ENCODE assay signal across 20 cellular contexts in the genomic region with DNA sequence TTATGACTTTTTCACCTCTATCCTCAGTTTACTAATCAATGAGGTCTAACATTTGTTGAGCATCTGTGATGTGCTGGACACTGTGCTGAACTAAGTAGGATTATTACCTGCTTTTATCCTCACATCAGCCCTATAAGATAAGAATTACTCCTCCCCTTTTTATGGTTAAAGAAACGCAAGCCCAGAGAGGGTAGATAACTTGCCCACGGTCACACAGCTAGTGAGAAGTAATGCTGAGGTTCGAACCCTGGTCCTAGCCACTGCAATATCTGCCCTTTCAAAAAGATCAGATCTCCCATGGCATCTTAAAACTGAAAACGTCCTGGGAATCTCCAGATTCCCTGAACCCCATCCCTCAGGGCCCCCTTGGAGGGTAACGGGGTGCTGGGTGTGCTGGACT.
DNase-seq lines count a peak whose midpoint lies in the region; ATAC-seq, FAIRE-seq and TF ChIP-seq lines count a peak whose summit lies in the region.
"Had no signal": no experiment of that assay in that cellular context is flagged by ENCODE, and none has a peak within 500 bp of the region (broad histone marks: within the 10 kb centered on the region; RNA-seq: fewer than 3 reads in every experiment).

No MANE protein-coding gene starts in this region.

- TF ChIP-seq EP300 in upper lobe of left lung (IDR thresholded peaks at IDR 0.05) (no peak), transverse colon (IDR thresholded peaks at IDR 0.05; ENCODE audit: low read depth) (no peak)

- peak overlapping the region; percentile 50 to 65 for H3K27ac Mint-ChIP-seq in activated naive CD4-positive, alpha-beta T cell treated with anti-CD3 and anti-CD28 coated beads, Interleukin-2, amount 50 U/mL, for 72 hours
- H3K27ac Mint-ChIP-seq in activated T-helper 17 cell treated with anti-CD3 and anti-CD28 coated beads, Interleukin-2, amount 50 U/mL, for 72 hours, result peak overlapping the region; percentile 64
- H3K27ac Mint-ChIP-seq in effector memory CD8-positive, alpha-beta T cell, result no peak overlapping the region

- H3K14ac ChIP-seq in mesenchymal stem cell (ENCODE audit: low read length in 2 of 2), result no peak overlapping the region

- no peak overlapping the region for H3K4ac ChIP-seq in mesenchymal stem cell (ENCODE audit: low read depth in 1 of 2, low read length in 2 of 2)

- H2BK5ac ChIP-seq in mesenchymal stem cell (ENCODE audit: low read depth, low read length, poor library complexity, severe bottlenecking), result no peak overlapping the region

- WGBS in mesenchymal stem cell, result 80% methylated on average over 5 of the region's 5 CpGs
- WGBS in upper lobe of left lung, 2 donors, result 87 to 98% methylated on average over 4 to 5 of the region's 5 CpGs
- 76% methylated on average over 5 of the region's 5 CpGs; no CpG with 5 or more reads in 1 of the 2 donors for WGBS in transverse colon (ENCODE audit: low coverage in 1 of 2), 2 donors

- H3K27ac ChIP-seq in mesenchymal stem cell (ENCODE audit: low read length, poor library complexity, severe bottlenecking), result no peak overlapping the region
- H3K27ac ChIP-seq in upper lobe of left lung, result no peak overlapping the region
- no peak overlapping the region for H3K27ac ChIP-seq in transverse colon
- H3K27ac ChIP-seq: KMS-11 had no signal

- H3K4me1 Mint-ChIP-seq in activated T-helper 17 cell treated with anti-CD3 and anti-CD28 coated beads, Interleukin-2, amount 50 U/mL, for 72 hours, result peaks cover 10% of the 10 kb centered on the region
- H3K4me1 Mint-ChIP-seq in effector memory CD8-positive, alpha-beta T cell (ENCODE audit: low read depth in 2 of 2), result no peaks in the 10 kb centered on the region
- H3K4me1 Mint-ChIP-seq: CD8-positive, alpha-beta memory T cell had no signal

- no peak overlapping the region for H4K8ac ChIP-seq in mesenchymal stem cell (ENCODE audit: low read length)

- H3K4me1 ChIP-seq in mesenchymal stem cell (ENCODE audit: control insufficient read depth, insufficient read depth, low read depth, low read length) (peaks cover 10% of the 10 kb centered on the region), upper lobe of left lung (peaks cover 0 to 24% (median 16%) of the 10 kb centered on the region in 4 donors), transverse colon (peaks cover 3 to 41% (median 23%) of the 10 kb centered on the region in 4 donors)

- H3K18ac ChIP-seq in mesenchymal stem cell (ENCODE audit: low read depth in 1 of 2, low read length in 2 of 2), result no peak overlapping the region

- H3K9ac ChIP-seq in mesenchymal stem cell (ENCODE audit: low read length), result peak overlapping the region; percentile 74
- H3K9ac ChIP-seq: KMS-11 had no signal

- H3K27me3 ChIP-seq in mesenchymal stem cell (ENCODE audit: control insufficient read depth in 1 of 2, insufficient read depth in 1 of 2, low read length in 2 of 2), result no peaks in the 10 kb centered on the region
- no peaks in the 10 kb centered on the region for H3K27me3 ChIP-seq in upper lobe of left lung
- no peaks in the 10 kb centered on the region for H3K27me3 ChIP-seq in transverse colon
- H3K27me3 ChIP-seq: BLaER1 treated with 17β-estradiol and CSF1 and Interleukin-3, amounts not matched to agents 10 nM and 100 nM had no signal

- H3K4me2 ChIP-seq in mesenchymal stem cell (ENCODE audit: low read length, poor library complexity, severe bottlenecking), result no peak overlapping the region
- H3K4me2 ChIP-seq: KMS-11 had no signal

- no peak overlapping the region for H2BK15ac ChIP-seq in mesenchymal stem cell (ENCODE audit: low read depth, poor library complexity, severe bottlenecking)

- H4K91ac ChIP-seq in mesenchymal stem cell (ENCODE audit: low read length), result no peak overlapping the region

- no peak overlapping the region for H3K23ac ChIP-seq in mesenchymal stem cell (ENCODE audit: low read length in 2 of 2)

- intact Hi-C loops in transverse colon (cut with DNase I; ENCODE audit: low total_unique reads), result no loop called here

- no peak for DNase-seq in activated naive CD4-positive, alpha-beta T cell treated with anti-CD3 and anti-CD28 coated beads, Interleukin-2, amount 50 U/mL, for 72 hours (ENCODE audit: low spot score in 2 of 2)
- no peak for DNase-seq in activated naive CD4-positive, alpha-beta T cell (lab: John Stamatoyannopoulos, UW)
- DNase-seq in mesenchymal stem cell (no peak), urothelium cell line (ENCODE audit: low spot score) (no peak), upper lobe of left lung (no peak), transverse colon (no peak)
- no peak for DNase-seq in effector memory CD8-positive, alpha-beta T cell
- DNase-seq: CD8-positive, alpha-beta memory T cell; GOT3; NCI-H1417; NCI-H187; NCI-H2227 treated with DMSO at 0.1 percent for 48 hours; NCI-H510A treated with DMSO at 0.1 percent for 48 hours; NCI-H82; RPMI8226; SHP77 treated with DMSO at 0.1 percent for 48 hours had no signal

- H2AFZ ChIP-seq in mesenchymal stem cell (ENCODE audit: low read depth, low read length), result no peak overlapping the region

- no peaks in the 10 kb centered on the region for H3K36me3 ChIP-seq in mesenchymal stem cell (ENCODE audit: control insufficient read depth in 1 of 2, insufficient read depth in 2 of 2, low read depth in 1 of 2, low read length in 2 of 2)
- H3K36me3 ChIP-seq in upper lobe of left lung, result no peaks in the 10 kb centered on the region
- no peaks in the 10 kb centered on the region for H3K36me3 ChIP-seq in transverse colon
- H3K36me3 ChIP-seq: BLaER1 treated with 17β-estradiol and CSF1 and Interleukin-3, amounts not matched to agents 10 nM and 100 nM had no signal

- H2BK120ac ChIP-seq in mesenchymal stem cell (ENCODE audit: low read depth, low read length), result no peak overlapping the region

- TF ChIP-seq POLR2A in upper lobe of left lung (IDR thresholded peaks at IDR 0.05) (no peak), transverse colon (IDR thresholded peaks at IDR 0.05) (no peak)

- TF ChIP-seq CTCF in upper lobe of left lung (IDR thresholded peaks at IDR 0.05) (no peak), transverse colon (IDR thresholded peaks at IDR 0.05) (no peak)

- H3K4me3 Mint-ChIP-seq in activated T-helper 17 cell treated with anti-CD3 and anti-CD28 coated beads, Interleukin-2, amount 50 U/mL, for 72 hours, result peak overlapping the region; percentile 11
- H3K4me3 Mint-ChIP-seq in effector memory CD8-positive, alpha-beta T cell, result no peak overlapping the region
- H3K4me3 Mint-ChIP-seq: CD8-positive, alpha-beta memory T cell had no signal

- no peak for ATAC-seq in activated naive CD4-positive, alpha-beta T cell treated with anti-CD3 and anti-CD28 coated beads, Interleukin-2, amount 50 U/mL, for 72 hours
- no peak for ATAC-seq in activated T-helper 17 cell treated with anti-CD3 and anti-CD28 coated beads, Interleukin-2, amount 50 U/mL, for 72 hours (replicated peaks)
- no peak for ATAC-seq in effector memory CD8-positive, alpha-beta T cell (replicated peaks)
- ATAC-seq in upper lobe of left lung (ENCODE audit: low FRiP score in 2 of 2), result no peak

- no peak overlapping the region for H3K4me3 ChIP-seq in mesenchymal stem cell (ENCODE audit: insufficient read depth in 1 of 2, low read depth in 1 of 2, low read length in 2 of 2)
- H3K4me3 ChIP-seq in upper lobe of left lung, result no peak overlapping the region
- H3K4me3 ChIP-seq in transverse colon, result no peak overlapping the region
- H3K4me3 ChIP-seq: BLaER1 treated with 17β-estradiol and CSF1 and Interleukin-3, amounts not matched to agents 10 nM and 100 nM had no signal

- no peaks in the 10 kb centered on the region for H3K9me3 ChIP-seq in mesenchymal stem cell (ENCODE audit: control insufficient read depth, low read length)
- no peaks in the 10 kb centered on the region for H3K9me3 ChIP-seq in upper lobe of left lung
- H3K9me3 ChIP-seq in transverse colon, result no peaks in the 10 kb centered on the region
- H3K9me3 ChIP-seq: BLaER1 treated with 17β-estradiol and CSF1 and Interleukin-3, amounts not matched to agents 10 nM and 100 nM had no signal

- no peaks in the 10 kb centered on the region for H3K9me3 Mint-ChIP-seq in activated naive CD4-positive, alpha-beta T cell treated with anti-CD3 and anti-CD28 coated beads, Interleukin-2, amount 50 U/mL, for 72 hours
- no peaks in the 10 kb centered on the region for H3K9me3 Mint-ChIP-seq in activated T-helper 17 cell treated with anti-CD3 and anti-CD28 coated beads, Interleukin-2, amount 50 U/mL, for 72 hours
- H3K9me3 Mint-ChIP-seq in effector memory CD8-positive, alpha-beta T cell, result no peaks in the 10 kb centered on the region
- H3K9me3 Mint-ChIP-seq: CD8-positive, alpha-beta memory T cell had no signal

- peak; percentile 30 for FAIRE-seq in urothelium cell line (lab: Jason Lieb, UNC)
- FAIRE-seq: GM12891 had no signal

- no peaks in the 10 kb centered on the region for H3K79me1 ChIP-seq in mesenchymal stem cell (replicated peaks; ENCODE audit: low read length, poor library complexity, severe bottlenecking)

- H3K36me3 Mint-ChIP-seq in activated naive CD4-positive, alpha-beta T cell treated with anti-CD3 and anti-CD28 coated beads, Interleukin-2, amount 50 U/mL, for 72 hours, result no peaks in the 10 kb centered on the region
- no peaks in the 10 kb centered on the region for H3K36me3 Mint-ChIP-seq in activated T-helper 17 cell treated with anti-CD3 and anti-CD28 coated beads, Interleukin-2, amount 50 U/mL, for 72 hours (ENCODE audit: low read depth)
- H3K36me3 Mint-ChIP-seq in effector memory CD8-positive, alpha-beta T cell (ENCODE audit: insufficient read depth), result peaks cover 2% of the 10 kb centered on the region
- H3K36me3 Mint-ChIP-seq: CD8-positive, alpha-beta memory T cell had no signal

- H3K27me3 Mint-ChIP-seq in activated T-helper 17 cell treated with anti-CD3 and anti-CD28 coated beads, Interleukin-2, amount 50 U/mL, for 72 hours, result no peaks in the 10 kb centered on the region
- no peaks in the 10 kb centered on the region for H3K27me3 Mint-ChIP-seq in effector memory CD8-positive, alpha-beta T cell

- in situ Hi-C loops in transverse colon (cut with MboI; ENCODE audit: low pct_ligation_motif_present in 1 of 4, low pct_unique_long_range_greater_than_20kb in 1 of 4, low sequenced_read_pairs in 3 of 4), result no loop called here

- no peak overlapping the region for H2BK12ac ChIP-seq in mesenchymal stem cell (ENCODE audit: low read length in 2 of 2)

- H2AK5ac ChIP-seq in mesenchymal stem cell (ENCODE audit: low read length, severe bottlenecking), result no peak overlapping the region

Comparison
In these comparisons a context has a peak if more than half of its experiments do, and no peak if none do; other contexts are left out.
1. H3K27ac Mint-ChIP-seq: peak in activated naive CD4-positive, alpha-beta T cell treated with anti-CD3 and anti-CD28 coated beads, Interleukin-2, amount 50 U/mL, for 72 hours (2 of 2) and activated T-helper 17 cell treated with anti-CD3 and anti-CD28 coated beads, Interleukin-2, amount 50 U/mL, for 72 hours (single experiment); none in effector memory CD8-positive, alpha-beta T cell (0 of 2).